Comparison of ENCODE assay signal across 9 cellular contexts in genomic region chr7:2099036-2099957, GRCh38.
DNase-seq lines count a peak whose midpoint lies in the region; ATAC-seq and TF ChIP-seq lines count a peak whose summit lies in the region.
"Had no signal": no experiment of that assay in that cellular context is flagged by ENCODE, and none has a peak within 500 bp of the region (broad histone marks: within the 10 kb centered on the region; RNA-seq: fewer than 3 reads in every experiment).

No MANE protein-coding gene starts in this region.

- H3K27me3 ChIP-seq in Caco-2 (replicated peaks; ENCODE audit: control insufficient read depth, insufficient read depth, low read length): no peaks in the 10 kb centered on the region

- TF ChIP-seq CTCF in activated B cell treated with CpG ODN at 0.5 μM for 24 hours (IDR thresholded peaks at IDR 0.05): no peak
- TF ChIP-seq CTCF in Caco-2 (IDR thresholded peaks at IDR 0.05; ENCODE audit: insufficient read depth in 1 of 2, low read depth in 1 of 2, low read length in 1 of 2, severe bottlenecking in 1 of 2, unreplicated experiment in 1 of 2): no peak

- H3K27me3 Mint-ChIP-seq in activated B cell treated with CpG ODN at 0.5 μM for 24 hours: no peaks in the 10 kb centered on the region
- H3K27me3 Mint-ChIP-seq in Caco-2 (ENCODE audit: insufficient read depth, unreplicated experiment): no peaks in the 10 kb centered on the region

- POLR2A ChIA-PET in activated B cell treated with CpG ODN at 0.5 μM for 24 hours (lab: Charles Lee) (interaction anchor here (0.6 to 1.8 kb wide), 8 partner anchors 19 to 742 kb away, joined by 3 to 6 read pairs (median 4); no protein-coding TSS in a partner anchor), Caco-2 (lab: Charles Lee) (interaction anchor here (0.6 kb wide), 1 partner anchor 61 kb away, joined by 3 read pairs; no protein-coding TSS in a partner anchor)

- H3K36me3 Mint-ChIP-seq in activated B cell treated with CpG ODN at 0.5 μM for 24 hours (ENCODE audit: low read depth): no peaks in the 10 kb centered on the region
- peaks cover 22% of the 10 kb centered on the region for H3K36me3 Mint-ChIP-seq in Caco-2 (ENCODE audit: insufficient read depth, unreplicated experiment)

- no peak overlapping the region for H3K4me3 ChIP-seq in Caco-2 (ENCODE audit: low read depth, low read length)

- H3K9me3 Mint-ChIP-seq in activated B cell treated with CpG ODN at 0.5 μM for 24 hours (no peaks in the 10 kb centered on the region), Caco-2 (ENCODE audit: unreplicated experiment) (no peaks in the 10 kb centered on the region)

- H3K4me1 Mint-ChIP-seq in activated B cell treated with CpG ODN at 0.5 μM for 24 hours (peaks cover 68% of the 10 kb centered on the region), Caco-2 (ENCODE audit: low read depth, unreplicated experiment) (no peaks in the 10 kb centered on the region)

- CTCF ChIA-PET in activated B cell treated with CpG ODN at 0.5 μM for 24 hours (lab: Charles Lee) (interaction anchor here (0.6 to 2.0 kb wide), 10 partner anchors 51 to 249 kb away, joined by 3 to 23 read pairs (median 3); no protein-coding TSS in a partner anchor), Caco-2 (lab: Charles Lee) (no interaction called here)

- intact Hi-C loops in activated B cell treated with CpG ODN at 0.5 μM for 24 hours (cut with micrococcal nuclease): loop anchor here (1.0 kb wide), 1 partner anchor 255 kb away; the partner anchor contains the start of gene EIF3B
- intact Hi-C loops in Caco-2 (cut with micrococcal nuclease; ENCODE audit: unreplicated experiment): no loop called here

- H3K9me3 ChIP-seq in Caco-2: no peaks in the 10 kb centered on the region

- H3K4me1 ChIP-seq in Caco-2: no peaks in the 10 kb centered on the region

- H3K4me3 Mint-ChIP-seq in activated B cell treated with CpG ODN at 0.5 μM for 24 hours: peak overlapping the region; percentile 82
- no peak overlapping the region for H3K4me3 Mint-ChIP-seq in Caco-2 (ENCODE audit: unreplicated experiment)

- peak; percentile 78 for DNase-seq in AG08396 (ENCODE audit: low spot score)
- peak; percentile 48 for DNase-seq in activated B cell treated with CpG ODN at 0.5 μM for 24 hours
- DNase-seq in fibroblast of peridontal ligament (ENCODE audit: extremely low read depth): peak; percentile 44
- DNase-seq in SKM-1 treated with dmso at 0.1 percent for 144 hours (lab: John Stamatoyannopoulos, UW; ENCODE audit: unreplicated experiment): no peak
- DNase-seq in Caco-2: no peak
- no peak for DNase-seq in caudate nucleus (lab: John Stamatoyannopoulos, UW)
- DNase-seq: DMS 273 treated with DMSO at 0.1 percent for 48 hours had no signal

- H3K27ac Mint-ChIP-seq in activated B cell treated with CpG ODN at 0.5 μM for 24 hours: peak overlapping the region; percentile 94
- H3K27ac Mint-ChIP-seq in Caco-2 (ENCODE audit: unreplicated experiment): no peak overlapping the region

- peak; percentile 29 for ATAC-seq in GM19455 (IDR thresholded peaks at IDR 0.05; ENCODE audit: unreplicated experiment)
- peak; percentile 66 for ATAC-seq in activated B cell treated with CpG ODN at 0.5 μM for 24 hours (ENCODE audit: low read depth)
- ATAC-seq in GM21528 (IDR thresholded peaks at IDR 0.05; ENCODE audit: low FRiP score, unreplicated experiment): no peak

- BruUV-seq in Caco-2 (replicated peaks; lab: Mats Ljungman, UMichigan): no TSS peak

- H3K27ac ChIP-seq in caudate nucleus (ENCODE audit: low read depth, low read length): no peak overlapping the region

- no peaks in the 10 kb centered on the region for H3K36me3 ChIP-seq in Caco-2 (ENCODE audit: control insufficient read depth, insufficient read depth, low read length)

Comparison
In these comparisons a context has a peak if more than half of its experiments do, and no peak if none do; other contexts are left out.
1. DNase-seq: peak in AG08396 (single experiment), activated B cell treated with CpG ODN at 0.5 μM for 24 hours (single experiment) and fibroblast of peridontal ligament (single experiment); none in SKM-1 treated with dmso at 0.1 percent for 144 hours (single experiment), Caco-2 (0 of 2) and caudate nucleus (0 of 61).